19 cellular contexts compared by ENCODE assay signal in genomic region chr21:32814528-32814927, GRCh38. TPM values are rescaled to one million over a fixed set of nuclear protein-coding genes. Genes with fewer than 3 reads are reported as not detected.
DNase-seq lines count a peak whose midpoint lies in the region; ATAC-seq and TF ChIP-seq lines count a peak whose summit lies in the region.
"Had no signal": no experiment of that assay in that cellular context is flagged by ENCODE, and none has a peak within 500 bp of the region (broad histone marks: within the 10 kb centered on the region; RNA-seq: fewer than 3 reads in every experiment).

No MANE protein-coding gene starts in this region.

- H3K27ac Mint-ChIP-seq in neural progenitor cell (no peak overlapping the region), osteocyte (ENCODE audit: unreplicated experiment) (no peak overlapping the region)
- H3K27ac Mint-ChIP-seq: B cell; CD4-positive, alpha-beta T cell; CD8-positive, alpha-beta T cell had no signal

- H3K4me3 ChIP-seq in HEK293 (ENCODE audit: low read depth, low read length), result no peak overlapping the region
- no peak overlapping the region for H3K4me3 ChIP-seq in esophagus muscularis mucosa
- H3K4me3 ChIP-seq in neural progenitor cell, result no peak overlapping the region
- H3K4me3 ChIP-seq: A549; BLaER1 treated with 17β-estradiol and CSF1 and Interleukin-3, amounts not matched to agents 10 nM and 100 nM had no signal

- H3K9me3 ChIP-seq in HEK293 (ENCODE audit: control insufficient read depth, insufficient read depth, low read depth, low read length), result no peaks in the 10 kb centered on the region
- H3K9me3 ChIP-seq in esophagus muscularis mucosa, result no peaks in the 10 kb centered on the region
- no peaks in the 10 kb centered on the region for H3K9me3 ChIP-seq in neural progenitor cell (ENCODE audit: low read depth)
- H3K9me3 ChIP-seq: A549, Caco-2 had no signal

- H3K79me2 ChIP-seq in neural progenitor cell (ENCODE audit: low read depth), result no peaks in the 10 kb centered on the region

- WGBS in esophagus muscularis mucosa, result 93% methylated on average over 4 of the region's 4 CpGs

- no peaks in the 10 kb centered on the region for H3K4me1 ChIP-seq in HEK293 (ENCODE audit: control insufficient read depth, insufficient read depth, low read length)
- H3K4me1 ChIP-seq in esophagus muscularis mucosa, result peaks cover 0 to 25% (median 12%) of the 10 kb centered on the region in 4 donors
- H3K4me1 ChIP-seq in neural progenitor cell, result no peaks in the 10 kb centered on the region
- H3K4me1 ChIP-seq: A549 had no signal

- H3K27me3 ChIP-seq in esophagus muscularis mucosa (no peaks in the 10 kb centered on the region), neural progenitor cell (no peaks in the 10 kb centered on the region)
- H3K27me3 ChIP-seq: BLaER1 treated with 17β-estradiol and CSF1 and Interleukin-3, amounts not matched to agents 10 nM and 100 nM had no signal

- H3K36me3 Mint-ChIP-seq in neural progenitor cell, result peaks cover 3% of the 10 kb centered on the region
- no peaks in the 10 kb centered on the region for H3K36me3 Mint-ChIP-seq in osteocyte (ENCODE audit: unreplicated experiment)

- CTCF ChIA-PET in HEK293 (lab: Yijun Ruan, JAX), result interaction anchor here (2.4 kb wide), 1 partner anchor 11 kb away, joined by 7 read pairs; no protein-coding TSS in a partner anchor

- H3K27me3 Mint-ChIP-seq in neural progenitor cell (ENCODE audit: insufficient read depth, low read depth) (peaks cover 4% of the 10 kb centered on the region), osteocyte (ENCODE audit: unreplicated experiment) (peaks cover 6% of the 10 kb centered on the region)
- H3K27me3 Mint-ChIP-seq: CD4-positive, alpha-beta T cell had no signal

- H3K36me3 ChIP-seq in HEK293 (ENCODE audit: control insufficient read depth in 2 of 2, insufficient read depth in 1 of 2, low read length in 2 of 2) (no peaks in the 10 kb centered on the region), esophagus muscularis mucosa (no peaks in the 10 kb centered on the region), neural progenitor cell (no peaks in the 10 kb centered on the region)
- H3K36me3 ChIP-seq: BLaER1 treated with 17β-estradiol and CSF1 and Interleukin-3, amounts not matched to agents 10 nM and 100 nM had no signal

- H3K4me2 ChIP-seq in neural progenitor cell, result no peak overlapping the region
- H3K4me2 ChIP-seq: A549; BLaER1 treated with 17β-estradiol and CSF1 and Interleukin-3, amounts not matched to agents 10 nM and 100 nM had no signal

- intact Hi-C loops in esophagus muscularis mucosa (cut with DNase I) (no loop called here), left cardiac atrium (cut with DNase I) (no loop called here)

- TF ChIP-seq CTCF in HEK293 (tag by site-specific recombination; IDR thresholded peaks at IDR 0.05) (no peak), esophagus muscularis mucosa (IDR thresholded peaks at IDR 0.05) (no peak), neural progenitor cell (IDR thresholded peaks at IDR 0.05) (no peak), osteocyte (IDR thresholded peaks at IDR 0.05) (no peak)

- no peaks in the 10 kb centered on the region for H3F3A ChIP-seq in neural progenitor cell (ENCODE audit: low read depth)

- no peak for TF ChIP-seq POLR2A in esophagus muscularis mucosa (IDR thresholded peaks at IDR 0.05; ENCODE audit: low read depth)

- DNase-seq in esophagus muscularis mucosa (ENCODE audit: extremely low spot score) (peak; percentile 42), neural progenitor cell (ENCODE audit: low spot score) (no peak), osteocyte (ENCODE audit: extremely low spot score, unreplicated experiment) (peak; percentile 21), left cardiac atrium (no peak)
- no peak for DNase-seq in stimulated activated naive CD4-positive, alpha-beta T cell (lab: John Stamatoyannopoulos, UW)
- DNase-seq: AML-193; Caco-2; Calu3; CD4-positive, alpha-beta T cell; CD8-positive, alpha-beta T cell; DMS79 treated with DMSO at 0.1 percent for 48 hours; GF-D8 had no signal

- ATAC-seq in left cardiac atrium (no peak), GM19455 (IDR thresholded peaks at IDR 0.05; ENCODE audit: unreplicated experiment) (no peak)
- ATAC-seq: A549; CD8-positive, alpha-beta T cell had no signal

- no peak overlapping the region for H3K9ac ChIP-seq in neural progenitor cell
- H3K9ac ChIP-seq: BLaER1 treated with 17β-estradiol and CSF1 and Interleukin-3, amounts not matched to agents 10 nM and 100 nM had no signal

- POLR2A ChIA-PET in HEK293 (lab: Yijun Ruan, JAX), result no interaction called here

- H3K27ac ChIP-seq in HEK293 (ENCODE audit: extremely low read depth, low read depth, low read length) (no peak overlapping the region), esophagus muscularis mucosa (replicated peaks in 1 of 4) (no peak overlapping the region), neural progenitor cell (no peak overlapping the region)
- H3K27ac ChIP-seq: 22Rv1; A549; BLaER1 treated with 17β-estradiol and CSF1 and Interleukin-3, amounts not matched to agents 10 nM and 100 nM; C4-2B had no signal

- H3K4me1 Mint-ChIP-seq in neural progenitor cell, result peaks cover 37% of the 10 kb centered on the region
- H3K4me1 Mint-ChIP-seq in osteocyte (ENCODE audit: unreplicated experiment), result no peaks in the 10 kb centered on the region
- H3K4me1 Mint-ChIP-seq: B cell had no signal

- H3K4me3 Mint-ChIP-seq in neural progenitor cell, result peak overlapping the region; percentile 30
- no peak overlapping the region for H3K4me3 Mint-ChIP-seq in osteocyte (ENCODE audit: unreplicated experiment)
- H3K4me3 Mint-ChIP-seq: B cell; CD4-positive, alpha-beta T cell; CD8-positive, alpha-beta T cell had no signal

- no peak for TF ChIP-seq EP300 in esophagus muscularis mucosa (IDR thresholded peaks at IDR 0.05)

- peaks cover 5% of the 10 kb centered on the region for H3K9me3 Mint-ChIP-seq in neural progenitor cell
- H3K9me3 Mint-ChIP-seq in osteocyte (ENCODE audit: unreplicated experiment), result peaks cover 3% of the 10 kb centered on the region
- H3K9me3 Mint-ChIP-seq: CD4-positive, alpha-beta T cell had no signal

- H2AFZ ChIP-seq in neural progenitor cell (replicated peaks), result no peak overlapping the region

- no peaks in the 10 kb centered on the region for H4K20me1 ChIP-seq in neural progenitor cell (ENCODE audit: low read depth)
- H4K20me1 ChIP-seq: BLaER1 treated with 17β-estradiol and CSF1 and Interleukin-3, amounts not matched to agents 10 nM and 100 nM had no signal

TF ChIP-seq in HEK293, 187 proteins besides CTCF, POLR2A, EP300 and RAD21:
- peak; percentile 96 for TF ChIP-seq ZNF610 (tag by site-specific recombination; IDR thresholded peaks at IDR 0.05; ENCODE audit: borderline replicate concordance)
- TF ChIP-seq RBAK (tag by site-specific recombination; IDR thresholded peaks at IDR 0.05), result no peak
- TF ChIP-seq ZNF558 (tag by site-specific recombination; IDR thresholded peaks at IDR 0.05), result no peak
- no peak for TF ChIP-seq ZNF302 (tag by site-specific recombination; IDR thresholded peaks at IDR 0.05; ENCODE audit: low read depth)
- no peak for TF ChIP-seq ZNF394 (tag by site-specific recombination; IDR thresholded peaks at IDR 0.05; ENCODE audit: borderline replicate concordance)
- TF ChIP-seq ZBTB7A (tag by site-specific recombination; IDR thresholded peaks at IDR 0.05; ENCODE audit: low read depth), result no peak
- TF ChIP-seq, protein P1, sequence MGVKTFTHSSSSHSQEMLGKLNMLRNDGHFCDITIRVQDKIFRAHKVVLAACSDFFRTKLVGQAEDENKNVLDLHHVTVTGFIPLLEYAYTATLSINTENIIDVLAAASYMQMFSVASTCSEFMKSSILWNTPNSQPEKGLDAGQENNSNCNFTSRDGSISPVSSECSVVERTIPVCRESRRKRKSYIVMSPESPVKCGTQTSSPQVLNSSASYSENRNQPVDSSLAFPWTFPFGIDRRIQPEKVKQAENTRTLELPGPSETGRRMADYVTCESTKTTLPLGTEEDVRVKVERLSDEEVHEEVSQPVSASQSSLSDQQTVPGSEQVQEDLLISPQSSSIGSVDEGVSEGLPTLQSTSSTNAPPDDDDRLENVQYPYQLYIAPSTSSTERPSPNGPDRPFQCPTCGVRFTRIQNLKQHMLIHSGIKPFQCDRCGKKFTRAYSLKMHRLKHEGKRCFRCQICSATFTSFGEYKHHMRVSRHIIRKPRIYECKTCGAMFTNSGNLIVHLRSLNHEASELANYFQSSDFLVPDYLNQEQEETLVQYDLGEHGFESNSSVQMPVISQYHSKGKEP (tag by site-specific recombination; IDR thresholded peaks at IDR 0.05), result no peak
- no peak for TF ChIP-seq IKZF3 (tag by site-specific recombination; IDR thresholded peaks at IDR 0.05)

RNA-seq across cellular contexts. Expression of gene PAXBP1, which starts 43.0 kb away (rescaled TPM):
- total RNA-seq in esophagus muscularis mucosa (10 to 100 TPM; 21.4 to 40.3 (median 24.5) TPM), neural progenitor cell (ENCODE audit: low replicate concordance) (121 and 193 TPM in 2 replicates), osteocyte (38.3 and 40.5 TPM in 2 replicates), left cardiac atrium (10 to 100 TPM; 13.3 to 17.4 TPM)

Comparison
In these comparisons a context has a peak if more than half of its experiments do, and no peak if none do; other contexts are left out.
1. DNase-seq: peak in esophagus muscularis mucosa (single experiment) and osteocyte (single experiment); none in neural progenitor cell (single experiment), left cardiac atrium (single experiment) and stimulated activated naive CD4-positive, alpha-beta T cell (0 of 6).